In the genomic region with DNA sequence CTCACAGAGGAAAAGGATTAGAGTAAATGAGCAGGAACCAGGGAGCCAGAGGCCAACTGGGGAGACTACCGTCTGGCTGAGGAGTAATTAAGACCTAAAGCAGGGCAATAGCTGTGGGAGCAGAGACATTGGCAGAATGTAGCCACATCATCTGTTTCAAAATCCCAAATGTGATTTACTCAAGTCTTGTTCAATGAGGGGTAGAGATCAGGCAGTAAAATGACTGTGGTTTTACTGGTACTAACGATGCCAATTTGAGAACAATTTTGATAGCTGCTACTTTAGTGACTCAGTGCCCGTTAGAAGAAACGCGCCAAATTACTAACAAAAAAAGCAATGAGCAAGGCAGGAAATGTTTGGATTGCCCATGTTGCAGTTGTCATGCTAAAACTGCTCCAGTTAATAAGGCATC, we compare ENCODE assay signal across 15 cellular contexts. TPM values are rescaled to one million over a fixed set of nuclear protein-coding genes. Genes with fewer than 3 reads are reported as not detected.
DNase-seq lines count a peak whose midpoint lies in the region; ATAC-seq lines count a peak whose summit lies in the region.
"Had no signal": no experiment of that assay in that cellular context is flagged by ENCODE, and none has a peak within 500 bp of the region (broad histone marks: within the 10 kb centered on the region; RNA-seq: fewer than 3 reads in every experiment).

No MANE protein-coding gene starts in this region.

- no peaks in the 10 kb centered on the region for H3K27me3 Mint-ChIP-seq in T-cell
- peaks cover 0 to 2% of the 10 kb centered on the region in 2 donors for H3K27me3 Mint-ChIP-seq in CD4-positive, alpha-beta memory T cell
- H3K27me3 Mint-ChIP-seq: activated CD4-positive, alpha-beta T cell treated with anti-CD3 and anti-CD28 coated beads for 36 hours had no signal

- no peaks in the 10 kb centered on the region for H3K27me3 ChIP-seq in adipocyte (replicated peaks; ENCODE audit: control insufficient read depth, insufficient read depth, low read length)
- no peaks in the 10 kb centered on the region for H3K27me3 ChIP-seq in CD4-positive, alpha-beta memory T cell (ENCODE audit: insufficient read depth, low read length)
- H3K27me3 ChIP-seq: esophagus muscularis mucosa, thyroid gland had no signal

- in situ Hi-C loops in Caki2 (cut with HindIII; ENCODE audit: low pct_unique_long_range_greater_than_20kb, low sequenced_read_pairs), result no loop called here

- no peak for ATAC-seq in T-cell (replicated peaks in 1 of 4)
- ATAC-seq in GM21367 (IDR thresholded peaks at IDR 0.05; ENCODE audit: unreplicated experiment), result no peak
- ATAC-seq: activated CD4-positive, alpha-beta T cell treated with anti-CD3 and anti-CD28 coated beads for 36 hours had no signal

- peaks cover 21% of the 10 kb centered on the region for H3K36me3 Mint-ChIP-seq in T-cell
- peaks cover 7 to 18% of the 10 kb centered on the region in 2 donors for H3K36me3 Mint-ChIP-seq in CD4-positive, alpha-beta memory T cell

- peaks cover 6 to 10% (median 6%) of the 10 kb centered on the region in 3 donors for H3K9me3 Mint-ChIP-seq in T-cell
- H3K9me3 Mint-ChIP-seq in CD4-positive, alpha-beta memory T cell, result peaks cover 0 to 15% (median 8%) of the 10 kb centered on the region in 8 donors

- H3K4me1 Mint-ChIP-seq in T-cell, result no peaks in the 10 kb centered on the region
- H3K4me1 Mint-ChIP-seq in CD4-positive, alpha-beta memory T cell, result no peaks in the 10 kb centered on the region
- H3K4me1 Mint-ChIP-seq: activated CD4-positive, alpha-beta T cell treated with anti-CD3 and anti-CD28 coated beads for 36 hours had no signal

- H3K36me3 ChIP-seq in adipocyte (ENCODE audit: control insufficient read depth, insufficient read depth, low read length, severe bottlenecking), result no peaks in the 10 kb centered on the region
- H3K36me3 ChIP-seq in CD4-positive, alpha-beta memory T cell (ENCODE audit: insufficient read depth, low read length), result no peaks in the 10 kb centered on the region
- H3K36me3 ChIP-seq: thyroid gland had no signal

- DNase-seq in Caki2 (ENCODE audit: low read depth) (peak; percentile 82), NCI-H1105 treated with DMSO at 0.1 percent for 48 hours (lab: John Stamatoyannopoulos, UW) (peak; percentile 89), adipocyte (ENCODE audit: low read depth) (peak; percentile 75), kidney tubule cell (ENCODE audit: low spot score) (peak; percentile 44), T-cell (no peak), NCI-H510A treated with DMSO at 0.1 percent for 48 hours (lab: John Stamatoyannopoulos, UW) (no peak)
- no peak for DNase-seq in CD4-positive, alpha-beta memory T cell
- DNase-seq: activated CD4-positive, alpha-beta T cell treated with anti-CD3 and anti-CD28 coated beads for 36 hours; Calu3; stimulated activated CD4-positive, alpha-beta T cell treated with anti-CD3 and anti-CD28 coated beads, Interleukin-1b, Interleukin-23, amount 100 ng/mL, for 48 hours; thyroid gland had no signal

- no peak overlapping the region for H3K4me3 ChIP-seq in adipocyte (ENCODE audit: low read length)
- H3K4me3 ChIP-seq in CD4-positive, alpha-beta memory T cell (ENCODE audit: low read length in 2 of 2), result no peak overlapping the region
- H3K4me3 ChIP-seq: esophagus muscularis mucosa, PC-9, thyroid gland had no signal

- peaks cover 2% of the 10 kb centered on the region for H3K9me3 ChIP-seq in adipocyte (ENCODE audit: control insufficient read depth, low read length)
- H3K9me3 ChIP-seq in CD4-positive, alpha-beta memory T cell (ENCODE audit: control insufficient read depth in 1 of 2, low read length in 2 of 2), result no peaks in the 10 kb centered on the region
- H3K9me3 ChIP-seq: thyroid gland had no signal

- intact Hi-C loops in CD4-positive, alpha-beta memory T cell (cut with micrococcal nuclease), result no loop called here

- H3K9ac ChIP-seq in adipocyte (ENCODE audit: low read length), result no peak overlapping the region

- no peak overlapping the region for H3K27ac Mint-ChIP-seq in T-cell
- no peak overlapping the region for H3K27ac Mint-ChIP-seq in CD4-positive, alpha-beta memory T cell
- H3K27ac Mint-ChIP-seq: activated CD4-positive, alpha-beta T cell treated with anti-CD3 and anti-CD28 coated beads for 36 hours; activated naive CD8-positive, alpha-beta T cell had no signal

- POLR2A ChIA-PET in T-cell (lab: Charles Lee), result no interaction called here
- POLR2A ChIA-PET in CD4-positive, alpha-beta memory T cell (lab: Charles Lee; ENCODE audit: partially characterized antibody), result no interaction called here

- H3K4me1 ChIP-seq in adipocyte (ENCODE audit: control insufficient read depth, insufficient read depth, low read length), result peaks cover 17% of the 10 kb centered on the region
- H3K4me1 ChIP-seq in CD4-positive, alpha-beta memory T cell (ENCODE audit: insufficient read depth, low read length), result no peaks in the 10 kb centered on the region
- H3K4me1 ChIP-seq: esophagus muscularis mucosa, thyroid gland had no signal

- no peak overlapping the region for H3K4me3 Mint-ChIP-seq in T-cell
- H3K4me3 Mint-ChIP-seq in CD4-positive, alpha-beta memory T cell, result no peak overlapping the region
- H3K4me3 Mint-ChIP-seq: activated CD4-positive, alpha-beta T cell treated with anti-CD3 and anti-CD28 coated beads for 36 hours; activated naive CD8-positive, alpha-beta T cell had no signal

- CTCF ChIA-PET in T-cell (lab: Charles Lee), result no interaction called here
- CTCF ChIA-PET in CD4-positive, alpha-beta memory T cell (lab: Charles Lee; ENCODE audit: partially characterized antibody), result no interaction called here

- H3K27ac ChIP-seq in CD4-positive, alpha-beta memory T cell (ENCODE audit: low read depth, low read length), result no peak overlapping the region
- H3K27ac ChIP-seq: esophagus muscularis mucosa, PC-9, thyroid gland had no signal

RNA-seq across cellular contexts. Expression of gene MIOS, which starts 12.7 kb away (rescaled TPM):
- total RNA-seq in Caki2 (2014; rRNA removed; shearing (Covaris generic); ENCODE audit: low replicate concordance), result 24.3 and 41.0 TPM in 2 replicates
- 10 to 100 TPM; 26.2 to 33.4 (median 28.0) TPM for total RNA-seq in T-cell
- 10 to 100 TPM; 22.9 to 25.1 TPM for total RNA-seq in CD4-positive, alpha-beta memory T cell
- polyA plus RNA-seq in CD4-positive, alpha-beta memory T cell, result 10 to 100 TPM; 15.5 to 16.4 TPM

RNA-seq across cellular contexts. Expression of gene COL28A1, which starts 18.4 kb away (rescaled TPM):
- total RNA-seq in Caki2 (2014; rRNA removed; shearing (Covaris generic); ENCODE audit: low replicate concordance), result 0.17 and 0.84 TPM in 2 replicates
- total RNA-seq in T-cell, result under 1 TPM in 4 of 5 donors, not detected in 1; 0.09 to 0.23 (median 0.19) TPM
- total RNA-seq in CD4-positive, alpha-beta memory T cell, result under 1 TPM; 0.15 to 0.19 TPM
- not detected for polyA plus RNA-seq in CD4-positive, alpha-beta memory T cell
- total RNA-seq: activated CD4-positive, alpha-beta T cell treated with anti-CD3 and anti-CD28 coated beads for 36 hours had no signal

Comparison
In these comparisons a context has a peak if more than half of its experiments do, and no peak if none do; other contexts are left out.
1. DNase-seq: peak in Caki2 (single experiment), NCI-H1105 treated with DMSO at 0.1 percent for 48 hours (single experiment), adipocyte (single experiment) and kidney tubule cell (single experiment); none in T-cell (0 of 34), CD4-positive, alpha-beta memory T cell (0 of 5) and NCI-H510A treated with DMSO at 0.1 percent for 48 hours (single experiment).